ENCODE assay signal across 8 cellular contexts in genomic region chr17:40499551-40500189, GRCh38. TPM values are rescaled to one million over a fixed set of nuclear protein-coding genes. Genes with fewer than 3 reads are reported as not detected.
DNase-seq lines count a peak whose midpoint lies in the region; ATAC-seq, FAIRE-seq and TF ChIP-seq lines count a peak whose summit lies in the region.

No MANE protein-coding gene starts in this region.

- H3K27me3 ChIP-seq in H7 (ENCODE audit: control insufficient read depth, insufficient read depth, low read length) (no peaks in the 10 kb centered on the region), pancreas (no peaks in the 10 kb centered on the region)

- FAIRE-seq in pancreas (lab: Jason Lieb, UNC): no peak

- 12 to 15% methylated on average over 17 of the region's 17 CpGs for WGBS in pancreas, 2 donors

- no peak overlapping the region for H3K27ac ChIP-seq in pancreas

- no peaks in the 10 kb centered on the region for H3K36me3 ChIP-seq in H7 (replicated peaks; ENCODE audit: control insufficient read depth, insufficient read depth, low read length)
- no peaks in the 10 kb centered on the region for H3K36me3 ChIP-seq in pancreas

- H3K4me1 Mint-ChIP-seq in activated T-cell treated with anti-CD3 and anti-CD28 coated beads, Interleukin-2, amount 50 U/mL, for 72 hours (ENCODE audit: low read depth): no peaks in the 10 kb centered on the region

- no peak overlapping the region for H3K4me3 Mint-ChIP-seq in activated T-cell treated with anti-CD3 and anti-CD28 coated beads, Interleukin-2, amount 50 U/mL, for 72 hours

- peak; percentile 91 to 100 (median 96) for ATAC-seq in pancreas
- no peak for ATAC-seq in GM21360 (IDR thresholded peaks at IDR 0.05; ENCODE audit: unreplicated experiment)
- no peak for ATAC-seq in activated T-cell treated with anti-CD3 and anti-CD28 coated beads, Interleukin-2, amount 50 U/mL, for 72 hours (replicated peaks in 1 of 2)

- intact Hi-C loops in pancreas (cut with DNase I): no loop called here

- no peak overlapping the region for H3K4me3 ChIP-seq in H7 (ENCODE audit: insufficient read depth, low read depth, low read length)
- H3K4me3 ChIP-seq in pancreas: peak overlapping the region in 1 of 4 donors; percentile 17

- no peaks in the 10 kb centered on the region for H3K9me3 Mint-ChIP-seq in activated T-cell treated with anti-CD3 and anti-CD28 coated beads, Interleukin-2, amount 50 U/mL, for 72 hours

- H3K27ac Mint-ChIP-seq in activated T-cell treated with anti-CD3 and anti-CD28 coated beads, Interleukin-2, amount 50 U/mL, for 72 hours: no peak overlapping the region

- DNase-seq in H7 (peak; percentile 92), SHP77 treated with DMSO at 0.1 percent for 48 hours (lab: John Stamatoyannopoulos, UW) (peak; percentile 7), foreskin melanocyte (peak; percentile 36), pancreas (peak; percentile 77 to 93 (median 86)), HPDE6-E6E7 (ENCODE audit: extremely low spot score) (no peak)
- DNase-seq in NK-92 treated with Interleukin-12 subunit alpha and Interleukin-12 subunit beta, amount 100 ng/mL, for 24 hours (lab: John Stamatoyannopoulos, UW): no peak
- DNase-seq in activated T-cell treated with anti-CD3 and anti-CD28 coated beads, Interleukin-2, amount 50 U/mL, for 72 hours: no peak

- peaks cover 0 to 8% (median 4%) of the 10 kb centered on the region in 3 donors for H3K4me1 ChIP-seq in pancreas

- peaks cover 13% of the 10 kb centered on the region for H3K27me3 Mint-ChIP-seq in activated T-cell treated with anti-CD3 and anti-CD28 coated beads, Interleukin-2, amount 50 U/mL, for 72 hours (ENCODE audit: low read depth)

- no peak for TF ChIP-seq CTCF in pancreas (IDR thresholded peaks at IDR 0.05)

- H3K36me3 Mint-ChIP-seq in activated T-cell treated with anti-CD3 and anti-CD28 coated beads, Interleukin-2, amount 50 U/mL, for 72 hours (ENCODE audit: insufficient read depth in 2 of 2): no peaks in the 10 kb centered on the region

- H3K9me3 ChIP-seq in pancreas: no peaks in the 10 kb centered on the region

RNA-seq across cellular contexts. Expression of gene TNS4, which starts 1.8 kb away (rescaled TPM):
- 0.14 and 0.18 TPM in 2 replicates for total RNA-seq in H7 (2014; rRNA removed; shearing (Covaris generic))
- under 1 TPM in 2 of 6 donors, not detected in 4; 0.16 to 0.24 TPM for total RNA-seq in pancreas
- not detected for polyA plus RNA-seq in pancreas
- 10 to 100 TPM in 1 of 2 donors, 1 to 10 TPM in 1; 9.9 to 10.6 TPM for total RNA-seq in activated T-cell treated with anti-CD3 and anti-CD28 coated beads, Interleukin-2, amount 50 U/mL, for 72 hours

RNA-seq across cellular contexts. Expression of gene IGFBP4, which starts 56.4 kb away (rescaled TPM):
- total RNA-seq in H7 (2014; rRNA removed; shearing (Covaris generic)): 24.6 and 31.8 TPM in 2 replicates
- total RNA-seq in pancreas: 100 to 1,000 TPM in 3 of 6 donors, 10 to 100 TPM in 3; 30.2 to 190 (median 80.4) TPM
- 10 to 100 TPM; 58.7 to 72.3 TPM for polyA plus RNA-seq in pancreas
- total RNA-seq in activated T-cell treated with anti-CD3 and anti-CD28 coated beads, Interleukin-2, amount 50 U/mL, for 72 hours: 10 to 100 TPM; 47.1 to 58.4 TPM

Comparison
In these comparisons a context has a peak if more than half of its experiments do, and no peak if none do; other contexts are left out.
1. DNase-seq: peak in H7 (single experiment), SHP77 treated with DMSO at 0.1 percent for 48 hours (single experiment), foreskin melanocyte (single experiment) and pancreas (6 of 6); none in NK-92 treated with Interleukin-12 subunit alpha and Interleukin-12 subunit beta, amount 100 ng/mL, for 24 hours (single experiment), HPDE6-E6E7 (single experiment) and activated T-cell treated with anti-CD3 and anti-CD28 coated beads, Interleukin-2, amount 50 U/mL, for 72 hours (0 of 2).
2. ATAC-seq: peak in pancreas (4 of 4); none in GM21360 (single experiment) and activated T-cell treated with anti-CD3 and anti-CD28 coated beads, Interleukin-2, amount 50 U/mL, for 72 hours (0 of 2).